In the genomic region with DNA sequence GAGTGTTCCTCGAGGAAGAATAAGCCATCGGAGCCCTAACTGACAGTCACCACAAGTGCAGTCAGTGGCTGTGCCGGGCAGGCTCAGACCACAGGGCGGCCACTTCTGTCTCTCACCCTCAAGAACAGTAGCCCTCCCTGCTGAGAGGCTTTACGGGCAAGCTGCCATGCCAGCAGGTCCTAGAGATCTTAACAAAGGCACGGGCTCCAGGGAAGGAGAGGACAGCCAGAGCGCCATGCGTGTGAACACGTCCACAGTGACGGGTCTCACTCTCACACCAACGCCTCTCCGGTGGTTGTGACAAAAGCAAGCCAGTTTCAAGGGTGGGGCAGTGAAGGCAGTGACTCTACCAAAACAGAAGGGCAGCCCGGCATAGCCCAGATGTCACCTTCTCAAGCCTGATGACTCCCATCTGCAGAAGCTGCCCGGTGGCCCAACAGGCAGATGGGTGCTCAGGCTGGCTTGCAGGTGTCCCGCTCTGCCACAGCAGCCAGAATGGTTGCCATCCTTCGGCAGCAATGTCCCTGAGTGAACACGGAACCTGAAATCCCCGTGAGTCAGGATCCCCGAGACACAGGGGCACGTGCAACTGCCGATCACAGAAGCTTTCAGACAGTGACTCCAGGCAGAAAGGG, we compare ENCODE assay signal across 11 cellular contexts.
A peak's percentile ranks its signal among the peaks of the same experiment; 100 is the strongest.
DNase-seq lines count a peak whose midpoint lies in the region; TF ChIP-seq lines count a peak whose summit lies in the region.
"Had no signal": no experiment of that assay in that cellular context is flagged by ENCODE, and none has a peak within 500 bp of the region (broad histone marks: within the 10 kb centered on the region; RNA-seq: fewer than 3 reads in every experiment).

No MANE protein-coding gene starts in this region.

- peaks cover 7 to 16% of the 10 kb centered on the region in 2 donors for H3K36me3 Mint-ChIP-seq in CD4-positive, alpha-beta memory T cell
- H3K36me3 Mint-ChIP-seq in nephron (ENCODE audit: low read depth): peaks cover 6% of the 10 kb centered on the region

- H3K27me3 ChIP-seq in CD4-positive, alpha-beta memory T cell (ENCODE audit: insufficient read depth, low read length): no peaks in the 10 kb centered on the region
- H3K27me3 ChIP-seq in dorsolateral prefrontal cortex: no peaks in the 10 kb centered on the region
- H3K27me3 ChIP-seq: right lobe of liver had no signal

- peaks cover 95% of the 10 kb centered on the region for H3K4me1 ChIP-seq in CD4-positive, alpha-beta memory T cell (ENCODE audit: insufficient read depth, low read length)

- peak overlapping the region; percentile 80 to 96 (median 95) for H3K27ac Mint-ChIP-seq in CD4-positive, alpha-beta memory T cell
- H3K27ac Mint-ChIP-seq in nephron: peak overlapping the region in 2 of 3 experiments; percentile 49 to 72

- POLR2A ChIA-PET in CD4-positive, alpha-beta memory T cell (lab: Charles Lee; ENCODE audit: partially characterized antibody): interaction anchor here (1.1 to 15.2 kb wide), 3 partner anchors 27 to 157 kb away, joined by 3 to 439 read pairs (median 3); no protein-coding TSS in a partner anchor
- POLR2A ChIA-PET in GM10248 (lab: Yijun Ruan, JAX): no interaction called here

- peak overlapping the region in 5 of 8 donors; percentile 9 to 87 (median 41) for H3K4me3 Mint-ChIP-seq in CD4-positive, alpha-beta memory T cell
- H3K4me3 Mint-ChIP-seq in nephron: no peak overlapping the region

- peaks cover 12% of the 10 kb centered on the region for H3K36me3 ChIP-seq in CD4-positive, alpha-beta memory T cell (ENCODE audit: insufficient read depth, low read length)
- no peaks in the 10 kb centered on the region for H3K36me3 ChIP-seq in KOPT-K1 (ENCODE audit: insufficient read depth, low read length)
- H3K36me3 ChIP-seq: right lobe of liver had no signal

- CTCF ChIA-PET in CD4-positive, alpha-beta memory T cell (lab: Charles Lee; ENCODE audit: partially characterized antibody): interaction anchor here (1.3 to 10.4 kb wide), 4 partner anchors 46 to 99 kb away, joined by 3 to 186 read pairs (median 15); no protein-coding TSS in a partner anchor
- CTCF ChIA-PET in GM10248 (lab: Yijun Ruan, JAX): interaction anchor here (1.2 to 1.5 kb wide), 2 partner anchors 13 to 22 kb away, joined by 3 read pairs; no protein-coding TSS in a partner anchor

- intact Hi-C loops in CD4-positive, alpha-beta memory T cell (cut with micrococcal nuclease): no loop called here
- intact Hi-C loops in dorsolateral prefrontal cortex (cut with DNase I): no loop called here

- no peaks in the 10 kb centered on the region for H3K27me3 Mint-ChIP-seq in CD4-positive, alpha-beta memory T cell
- H3K27me3 Mint-ChIP-seq in nephron (ENCODE audit: low read depth): no peaks in the 10 kb centered on the region

- TF ChIP-seq CTCF in dorsolateral prefrontal cortex (IDR thresholded peaks at IDR 0.05 in 54 of 56, conservative IDR thresholded peaks at IDR 0.05 in 2 of 56; ENCODE audit: low read depth in 1 of 56, partially characterized antibody in 56 of 56) (no peak), nephron (IDR thresholded peaks at IDR 0.05; ENCODE audit: unreplicated experiment in 3 of 3) (no peak), GM10248 (IDR thresholded peaks at IDR 0.05; ENCODE audit: control extremely low read depth, extremely low read depth, low read depth, missing control alignments) (no peak)

- no peaks in the 10 kb centered on the region for H3K9me3 ChIP-seq in CD4-positive, alpha-beta memory T cell (ENCODE audit: control insufficient read depth in 1 of 2, low read length in 2 of 2)
- no peaks in the 10 kb centered on the region for H3K9me3 ChIP-seq in KOPT-K1 (ENCODE audit: insufficient read depth, low read length, poor library complexity, severe bottlenecking)
- H3K9me3 ChIP-seq: right lobe of liver had no signal

- peak in 1 of 5 donors; percentile 29 for DNase-seq in CD4-positive, alpha-beta memory T cell
- DNase-seq in dorsolateral prefrontal cortex (peak in 1 of 10 donors; percentile 63), GM10248 (ENCODE audit: extremely low spot score) (no peak), NCI-H146 (lab: John Stamatoyannopoulos, UW) (no peak), dermis blood vessel endothelial cell (no peak), globus pallidus (ENCODE audit: low spot score) (no peak)
- DNase-seq: activated CD8-positive, alpha-beta memory T cell treated with anti-CD3 and anti-CD28 coated beads for 24 hours; PC-3; right lobe of liver had no signal

- H3K9me3 Mint-ChIP-seq in CD4-positive, alpha-beta memory T cell: peaks cover 0 to 2% (median 0%) of the 10 kb centered on the region in 8 donors
- no peaks in the 10 kb centered on the region for H3K9me3 Mint-ChIP-seq in nephron

- H3K4me1 Mint-ChIP-seq in CD4-positive, alpha-beta memory T cell: peaks cover 60 to 100% (median 87%) of the 10 kb centered on the region in 4 donors
- H3K4me1 Mint-ChIP-seq in nephron: peaks cover 45% of the 10 kb centered on the region

- peak overlapping the region; percentile 36 for H3K27ac ChIP-seq in CD4-positive, alpha-beta memory T cell (ENCODE audit: low read depth, low read length)
- peak overlapping the region; percentile 97 for H3K27ac ChIP-seq in KOPT-K1 (ENCODE audit: low read depth, low read length, poor library complexity, severe bottlenecking)
- peak overlapping the region; percentile 17 to 99 (median 93) for H3K27ac ChIP-seq in dorsolateral prefrontal cortex

- H3K4me3 ChIP-seq in CD4-positive, alpha-beta memory T cell (ENCODE audit: low read length in 2 of 2): no peak overlapping the region
- peak overlapping the region in 6 of 59 donors; percentile 0 to 25 (median 7) for H3K4me3 ChIP-seq in dorsolateral prefrontal cortex
- H3K4me3 ChIP-seq: right lobe of liver had no signal

Comparison
In these comparisons a context has a peak if more than half of its experiments do, and no peak if none do; other contexts are left out.
1. H3K27ac ChIP-seq: peak in every context shown above with its lines; median percentile 97 in KOPT-K1; 93 in dorsolateral prefrontal cortex; 36 in CD4-positive, alpha-beta memory T cell.
2. H3K4me3 Mint-ChIP-seq: peak in CD4-positive, alpha-beta memory T cell (5 of 8); none in nephron (0 of 3).